In the genomic region with DNA sequence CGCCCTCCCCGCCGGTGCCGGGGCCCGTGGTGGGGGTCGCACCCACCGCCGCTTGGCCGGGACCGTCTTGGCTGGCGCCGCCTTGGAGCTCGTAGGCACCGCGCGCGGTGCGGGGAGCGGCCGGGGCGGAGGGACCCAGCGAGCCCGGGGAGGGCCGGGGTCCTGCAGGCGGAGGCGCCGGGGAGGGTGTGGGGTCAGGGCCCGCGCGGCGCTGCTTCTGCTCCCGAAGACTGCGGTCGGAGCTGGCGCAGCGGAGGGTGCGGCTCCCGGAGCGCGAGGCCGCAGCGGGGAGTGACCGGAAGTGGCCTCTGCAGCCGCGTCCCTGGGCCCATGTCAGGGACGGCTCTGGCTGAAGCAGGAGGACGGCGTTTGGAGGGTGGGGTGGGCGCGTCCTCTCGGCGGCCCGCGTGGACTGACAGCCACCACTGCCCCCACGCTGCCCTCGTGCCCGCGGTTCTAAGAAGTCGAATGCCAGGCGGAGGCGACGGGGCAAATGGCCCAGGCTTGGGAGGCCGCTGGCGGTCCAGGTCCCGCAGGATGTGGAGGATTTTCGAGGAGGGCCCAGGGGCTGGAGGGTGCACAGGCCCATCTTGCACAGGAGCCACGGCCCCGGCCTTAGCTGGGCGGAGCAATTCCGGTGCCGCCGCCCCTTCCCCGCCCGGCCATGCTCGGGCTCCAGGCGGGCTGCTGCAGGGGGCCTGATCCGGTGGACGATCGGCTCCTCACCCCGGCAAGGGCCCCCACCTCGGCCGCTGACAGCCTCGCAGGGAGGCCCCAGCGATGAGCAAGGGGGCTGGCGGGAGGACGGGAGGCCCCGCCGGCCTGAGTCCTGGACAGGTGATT, we compare ENCODE assay signal across 8 cellular contexts. TPM values are rescaled to one million over a fixed set of nuclear protein-coding genes. Genes with fewer than 3 reads are reported as not detected.
DNase-seq lines count a peak whose midpoint lies in the region; ATAC-seq and TF ChIP-seq lines count a peak whose summit lies in the region.

No MANE protein-coding gene starts in this region.

- H3K79me1 ChIP-seq in trophoblast cell (ENCODE audit: low read length) = peaks cover 12% of the 10 kb centered on the region

- H2BK120ac ChIP-seq in trophoblast cell (ENCODE audit: insufficient read depth, low read length, poor library complexity) = peak overlapping the region; percentile 85

- in situ Hi-C loops in astrocyte of the spinal cord (cut with HindIII; ENCODE audit: low sequenced_read_pairs) = no loop called here

- peaks cover 0 to 2% (median 0%) of the 10 kb centered on the region in 7 donors for H3K9me3 Mint-ChIP-seq in CD4-positive, CD25-positive, alpha-beta regulatory T cell

- H4K91ac ChIP-seq in trophoblast cell (ENCODE audit: low read depth, low read length) = peak overlapping the region; percentile 96

- no peak overlapping the region for H2BK12ac ChIP-seq in trophoblast cell (ENCODE audit: low read length)

- no peak for TF ChIP-seq CTCF in astrocyte of the spinal cord (IDR thresholded peaks at IDR 0.05; ENCODE audit: low read depth, low read length)

- H4K8ac ChIP-seq in trophoblast cell (ENCODE audit: low read depth, low read length) = peak overlapping the region; percentile 91

- peak overlapping the region; percentile 93 for H2AFZ ChIP-seq in trophoblast cell (ENCODE audit: insufficient read depth, low read length, poor library complexity)

- no peaks in the 10 kb centered on the region for H3K36me3 Mint-ChIP-seq in CD4-positive, CD25-positive, alpha-beta regulatory T cell

- H2AK5ac ChIP-seq in trophoblast cell (ENCODE audit: low read length) = no peak overlapping the region

- H3K27ac Mint-ChIP-seq in CD4-positive, CD25-positive, alpha-beta regulatory T cell = no peak overlapping the region

- H3K4me1 Mint-ChIP-seq in CD4-positive, CD25-positive, alpha-beta regulatory T cell = peaks cover 5 to 13% (median 6%) of the 10 kb centered on the region in 4 donors

- no peaks in the 10 kb centered on the region for H3K36me3 ChIP-seq in CD4-positive, CD25-positive, alpha-beta regulatory T cell (ENCODE audit: control insufficient read depth, insufficient read depth, low read length)
- H3K36me3 ChIP-seq in HUES6 (ENCODE audit: control insufficient read depth, insufficient read depth, low read length) = no peaks in the 10 kb centered on the region
- H3K36me3 ChIP-seq in trophoblast cell (ENCODE audit: control insufficient read depth in 1 of 2, insufficient read depth in 2 of 2, low read length in 2 of 2) = no peaks in the 10 kb centered on the region

- peaks cover 11% of the 10 kb centered on the region for H3K79me2 ChIP-seq in trophoblast cell (ENCODE audit: control insufficient read depth, insufficient read depth, low read length, poor library complexity)

- DNase-seq in CD4-positive, CD25-positive, alpha-beta regulatory T cell = no peak
- peak; percentile 13 for DNase-seq in astrocyte of the spinal cord (ENCODE audit: low read depth, low spot score)
- DNase-seq in right cardiac atrium = peak; percentile 81 to 93 (median 92)
- peak; percentile 36 to 72 for DNase-seq in trophoblast cell
- DNase-seq in stimulated activated CD4-positive, alpha-beta T cell treated with anti-CD3 and anti-CD28 coated beads, Interleukin-4, amount 100 ng/mL, for 24 hours = no peak

- H3K4me3 ChIP-seq in CD4-positive, CD25-positive, alpha-beta regulatory T cell (ENCODE audit: low read depth, low read length) = no peak overlapping the region
- H3K4me3 ChIP-seq in HUES6 (ENCODE audit: low read depth, low read length) (peak overlapping the region; percentile 95), astrocyte of the spinal cord (ENCODE audit: low read depth, low read length) (peak overlapping the region; percentile 49), right cardiac atrium (ENCODE audit: low read length) (peak overlapping the region; percentile 75), trophoblast cell (ENCODE audit: low read depth, low read length) (peak overlapping the region; percentile 75)

- peaks cover 20% of the 10 kb centered on the region for H3K27me3 ChIP-seq in CD4-positive, CD25-positive, alpha-beta regulatory T cell (ENCODE audit: control insufficient read depth, insufficient read depth, low read length)
- H3K27me3 ChIP-seq in HUES6 (ENCODE audit: control insufficient read depth, insufficient read depth, low read length) (peaks cover 54% of the 10 kb centered on the region), right cardiac atrium (ENCODE audit: control insufficient read depth, insufficient read depth) (no peaks in the 10 kb centered on the region), trophoblast cell (ENCODE audit: insufficient read depth, low read length) (peaks cover 2% of the 10 kb centered on the region)

- H3K27ac ChIP-seq in CD4-positive, CD25-positive, alpha-beta regulatory T cell (ENCODE audit: insufficient read depth, low read length, poor library complexity, severe bottlenecking) = no peak overlapping the region
- H3K27ac ChIP-seq in HUES6 (ENCODE audit: low read depth, low read length) (no peak overlapping the region), right cardiac atrium (ENCODE audit: low read length) (peak overlapping the region; percentile 27), trophoblast cell (ENCODE audit: low read depth, low read length) (peak overlapping the region; percentile 49)

- peak overlapping the region; percentile 92 for H3K4me2 ChIP-seq in trophoblast cell (ENCODE audit: low read length)

- H4K12ac ChIP-seq in trophoblast cell (ENCODE audit: low read depth, low read length) = peak overlapping the region; percentile 94

- intact Hi-C loops in right cardiac atrium (cut with DNase I) = no loop called here

- peak overlapping the region; percentile 57 for H2BK5ac ChIP-seq in trophoblast cell (ENCODE audit: low read depth, low read length, poor library complexity)

- H3K18ac ChIP-seq in trophoblast cell (ENCODE audit: low read length) = peak overlapping the region; percentile 82

- 2% methylated on average over 88 of the region's 88 CpGs for WGBS in right cardiac atrium
- no CpG with 5 or more reads among the region's 88 CpGs for WGBS in trophoblast cell (ENCODE audit: extremely low coverage, insufficient coverage, insufficient read length)

- peaks cover 20% of the 10 kb centered on the region for H3K4me1 ChIP-seq in CD4-positive, CD25-positive, alpha-beta regulatory T cell (ENCODE audit: control insufficient read depth, insufficient read depth, low read length, poor library complexity, severe bottlenecking)
- H3K4me1 ChIP-seq in HUES6 (ENCODE audit: control insufficient read depth, insufficient read depth, low read length) (peaks cover 3% of the 10 kb centered on the region; the same call in 1 of the 2 replicates), right cardiac atrium (ENCODE audit: control insufficient read depth, insufficient read depth, low read length) (peaks cover 2% of the 10 kb centered on the region), trophoblast cell (ENCODE audit: control insufficient read depth in 1 of 2, insufficient read depth in 2 of 2, low read length in 2 of 2) (peaks cover 14 to 18% of the 10 kb centered on the region in 2 experiments)

- peaks cover 42% of the 10 kb centered on the region for H3K27me3 Mint-ChIP-seq in CD4-positive, CD25-positive, alpha-beta regulatory T cell

- peak overlapping the region; percentile 47 for H3K4ac ChIP-seq in trophoblast cell (ENCODE audit: low read depth, low read length)

- no peak overlapping the region for H3K23ac ChIP-seq in trophoblast cell (ENCODE audit: low read length)

- H3K9ac ChIP-seq in HUES6 (ENCODE audit: low read length) = peak overlapping the region; percentile 72
- H3K9ac ChIP-seq in trophoblast cell (ENCODE audit: low read length) = peak overlapping the region; percentile 79

- peak overlapping the region; percentile 92 for H3K14ac ChIP-seq in trophoblast cell (ENCODE audit: low read length)

- peak overlapping the region in 1 of 4 donors; percentile 35 for H3K4me3 Mint-ChIP-seq in CD4-positive, CD25-positive, alpha-beta regulatory T cell

- H3K9me3 ChIP-seq in CD4-positive, CD25-positive, alpha-beta regulatory T cell (ENCODE audit: control insufficient read depth in 2 of 2, low read length in 2 of 2) = no peaks in the 10 kb centered on the region
- H3K9me3 ChIP-seq in HUES6 (ENCODE audit: control insufficient read depth, insufficient read depth, low read depth, low read length) = no peaks in the 10 kb centered on the region
- no peaks in the 10 kb centered on the region for H3K9me3 ChIP-seq in right cardiac atrium (ENCODE audit: control insufficient read depth, low read length)
- no peaks in the 10 kb centered on the region for H3K9me3 ChIP-seq in trophoblast cell (ENCODE audit: insufficient read depth, low read depth, low read length)

- peak; percentile 19 to 29 for ATAC-seq in CD4-positive, CD25-positive, alpha-beta regulatory T cell (ENCODE audit: low read depth in 2 of 2)
- ATAC-seq in right cardiac atrium (peak; percentile 96 to 97), HG03196 (IDR thresholded peaks at IDR 0.05; ENCODE audit: unreplicated experiment) (no peak), HG02870 (IDR thresholded peaks at IDR 0.05; ENCODE audit: unreplicated experiment) (no peak)

RNA-seq across cellular contexts. Expression of a gene that starts 7.7 kb away (rescaled TPM):
- 15.7 TPM for total RNA-seq in CD4-positive, CD25-positive, alpha-beta regulatory T cell
- 10 to 100 TPM; 10.1 to 24.9 (median 14.8) TPM for polyA plus RNA-seq in CD4-positive, CD25-positive, alpha-beta regulatory T cell
- total RNA-seq in right cardiac atrium = 1 to 10 TPM; 3.2 to 6.0 (median 5.1) TPM
- polyA plus RNA-seq in right cardiac atrium = 3.4 TPM
- 7.1 and 7.2 TPM in 2 replicates for polyA plus RNA-seq in trophoblast cell (2013)

RNA-seq across cellular contexts. Expression of a gene that starts 33.2 kb away (rescaled TPM):
- 0.37 TPM for total RNA-seq in CD4-positive, CD25-positive, alpha-beta regulatory T cell
- 1 to 10 TPM in 1 of 4 donors, under 1 TPM in 3; 0.54 to 1.4 (median 0.80) TPM for polyA plus RNA-seq in CD4-positive, CD25-positive, alpha-beta regulatory T cell
- 1 to 10 TPM; 1.6 to 2.1 (median 1.8) TPM for total RNA-seq in right cardiac atrium
- 1.3 TPM for polyA plus RNA-seq in right cardiac atrium
- 4.7 and 5.0 TPM in 2 replicates for polyA plus RNA-seq in trophoblast cell (2013)

RNA-seq across cellular contexts. Expression of a gene that starts 60.0 kb away (rescaled TPM):
- total RNA-seq in CD4-positive, CD25-positive, alpha-beta regulatory T cell = 15.0 TPM
- polyA plus RNA-seq in CD4-positive, CD25-positive, alpha-beta regulatory T cell = 1 to 10 TPM; 4.7 to 8.0 (median 6.9) TPM
- 10 to 100 TPM; 13.9 to 27.3 (median 21.9) TPM for total RNA-seq in right cardiac atrium
- 1.1 TPM for polyA plus RNA-seq in right cardiac atrium
- polyA plus RNA-seq in trophoblast cell (2013) = 23.5 and 23.8 TPM in 2 replicates

Comparison
In these comparisons a context has a peak if more than half of its experiments do, and no peak if none do; other contexts are left out.
1. ATAC-seq: peak in CD4-positive, CD25-positive, alpha-beta regulatory T cell (2 of 2) and right cardiac atrium (2 of 2); none in HG03196 (single experiment) and HG02870 (single experiment).
2. DNase-seq: peak in astrocyte of the spinal cord (single experiment), right cardiac atrium (3 of 3) and trophoblast cell (2 of 2); none in CD4-positive, CD25-positive, alpha-beta regulatory T cell (0 of 3) and stimulated activated CD4-positive, alpha-beta T cell treated with anti-CD3 and anti-CD28 coated beads, Interleukin-4, amount 100 ng/mL, for 24 hours (single experiment).
3. H3K27ac ChIP-seq: peak in right cardiac atrium (single experiment) and trophoblast cell (single experiment); none in CD4-positive, CD25-positive, alpha-beta regulatory T cell (single experiment) and HUES6 (single experiment).